ENCODE assay signal across 16 cellular contexts in the genomic region with DNA sequence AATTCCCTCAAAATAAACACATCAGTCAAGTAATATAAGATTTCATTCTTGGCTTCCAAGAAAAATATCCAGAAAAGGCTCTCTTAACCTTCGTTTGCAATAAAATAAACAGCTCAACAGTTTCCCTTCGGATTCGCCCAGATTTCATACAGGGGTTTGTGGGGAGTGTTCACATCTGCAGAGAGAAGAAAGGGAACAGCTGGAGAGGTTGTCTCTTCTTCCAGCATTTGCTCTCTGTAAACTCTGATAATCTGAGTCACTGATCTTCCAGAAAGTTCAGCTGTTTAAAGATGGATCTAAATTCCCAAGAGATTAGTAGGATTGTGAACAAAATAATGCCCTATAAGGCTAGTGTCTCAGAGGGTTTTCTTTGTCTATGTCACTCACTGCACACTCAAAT.
DNase-seq lines count a peak whose midpoint lies in the region; ATAC-seq and TF ChIP-seq lines count a peak whose summit lies in the region.
"Had no signal": no experiment of that assay in that cellular context is flagged by ENCODE, and none has a peak within 500 bp of the region (broad histone marks: within the 10 kb centered on the region; RNA-seq: fewer than 3 reads in every experiment).

No MANE protein-coding gene starts in this region.

- peak; percentile 7 for DNase-seq in AG08396 (ENCODE audit: low spot score)
- DNase-seq in SJCRH30: peak; percentile 41 to 82
- DNase-seq in fibroblast of mammary gland (ENCODE audit: low read depth): peak; percentile 48
- no peak for DNase-seq in Karpas-422
- no peak for DNase-seq in NCI-H748 treated with DMSO at 0.1 percent for 48 hours (lab: John Stamatoyannopoulos, UW)
- DNase-seq in H7: no peak
- DNase-seq: 8988T, C1 segment of cervical spinal cord, EL, NCI-H1694, NCI-H345, NCI-H69, SHP77 had no signal

- 0 out of 2 replicates have a peak, but pooled peaks cover 3% of the 10 kb centered on the region for H3K9me3 ChIP-seq in SJCRH30 (replicated peaks)
- no peaks in the 10 kb centered on the region for H3K9me3 ChIP-seq in muscle layer of duodenum (ENCODE audit: control insufficient read depth in 1 of 2, low read length in 2 of 2)
- no peaks in the 10 kb centered on the region for H3K9me3 ChIP-seq in Karpas-422 (ENCODE audit: low read length)

- H3K27me3 ChIP-seq in SJCRH30 (no peaks in the 10 kb centered on the region), muscle layer of duodenum (ENCODE audit: low read depth, low read length) (no peaks in the 10 kb centered on the region), Karpas-422 (ENCODE audit: low read length) (no peaks in the 10 kb centered on the region), H7 (ENCODE audit: control insufficient read depth, insufficient read depth, low read length) (no peaks in the 10 kb centered on the region)

- H3K36me3 ChIP-seq in SJCRH30 (no peaks in the 10 kb centered on the region), muscle layer of duodenum (ENCODE audit: control insufficient read depth in 1 of 2, insufficient read depth in 2 of 2, low read length in 2 of 2) (no peaks in the 10 kb centered on the region), Karpas-422 (ENCODE audit: insufficient read depth, low read length) (no peaks in the 10 kb centered on the region), H7 (replicated peaks; ENCODE audit: control insufficient read depth, insufficient read depth, low read length) (no peaks in the 10 kb centered on the region)

- TF ChIP-seq CTCF in fibroblast of mammary gland (conservative IDR thresholded peaks at IDR 0.05; ENCODE audit: control insufficient read depth, insufficient read depth, low read depth, low read length): no peak

- no peak overlapping the region for H3K9ac ChIP-seq in Karpas-422 (ENCODE audit: low read length)

- no peak for ATAC-seq in GM18907 (IDR thresholded peaks at IDR 0.05; ENCODE audit: unreplicated experiment)
- ATAC-seq: Panc1 had no signal

- H2AFZ ChIP-seq in Karpas-422 (ENCODE audit: low read length): no peak overlapping the region

- no peaks in the 10 kb centered on the region for H4K20me1 ChIP-seq in Karpas-422 (ENCODE audit: insufficient read depth, low read depth, low read length)

- H3K79me2 ChIP-seq in Karpas-422 (ENCODE audit: low read length): no peaks in the 10 kb centered on the region

- H3K4me3 ChIP-seq in SJCRH30 (no peak overlapping the region), fibroblast of mammary gland (ENCODE audit: control insufficient read depth, low read depth, low read length) (no peak overlapping the region), muscle layer of duodenum (ENCODE audit: low read depth in 1 of 2, low read length in 2 of 2) (peak overlapping the region in 1 of 2 donors; percentile 17), Karpas-422 (ENCODE audit: low read length) (no peak overlapping the region), H7 (ENCODE audit: insufficient read depth, low read depth, low read length) (no peak overlapping the region)

- no peak overlapping the region for H3K4me2 ChIP-seq in Karpas-422 (ENCODE audit: low read depth, low read length, poor library complexity, severe bottlenecking)

- peak overlapping the region; percentile 61 for H3K27ac ChIP-seq in SJCRH30
- peak overlapping the region; percentile 20 for H3K27ac ChIP-seq in muscle layer of duodenum (ENCODE audit: low read length)
- no peak overlapping the region for H3K27ac ChIP-seq in Karpas-422 (ENCODE audit: low read length)

- no peaks in the 10 kb centered on the region for H3K9me2 ChIP-seq in Karpas-422 (replicated peaks; ENCODE audit: insufficient read depth, low read length)

- H3K4me1 ChIP-seq in SJCRH30 (peaks cover 31% of the 10 kb centered on the region), muscle layer of duodenum (ENCODE audit: control insufficient read depth in 1 of 2, insufficient read depth in 2 of 2, low read length in 2 of 2) (peaks cover 0 to 35% of the 10 kb centered on the region in 2 donors), Karpas-422 (ENCODE audit: low read length) (no peaks in the 10 kb centered on the region)

Comparison
In these comparisons a context has a peak if more than half of its experiments do, and no peak if none do; other contexts are left out.
1. DNase-seq: peak in AG08396 (single experiment), SJCRH30 (2 of 2) and fibroblast of mammary gland (single experiment); none in Karpas-422 (single experiment), NCI-H748 treated with DMSO at 0.1 percent for 48 hours (single experiment) and H7 (single experiment).